ENCODE assay signal across 1 cellular context in the genomic region with DNA sequence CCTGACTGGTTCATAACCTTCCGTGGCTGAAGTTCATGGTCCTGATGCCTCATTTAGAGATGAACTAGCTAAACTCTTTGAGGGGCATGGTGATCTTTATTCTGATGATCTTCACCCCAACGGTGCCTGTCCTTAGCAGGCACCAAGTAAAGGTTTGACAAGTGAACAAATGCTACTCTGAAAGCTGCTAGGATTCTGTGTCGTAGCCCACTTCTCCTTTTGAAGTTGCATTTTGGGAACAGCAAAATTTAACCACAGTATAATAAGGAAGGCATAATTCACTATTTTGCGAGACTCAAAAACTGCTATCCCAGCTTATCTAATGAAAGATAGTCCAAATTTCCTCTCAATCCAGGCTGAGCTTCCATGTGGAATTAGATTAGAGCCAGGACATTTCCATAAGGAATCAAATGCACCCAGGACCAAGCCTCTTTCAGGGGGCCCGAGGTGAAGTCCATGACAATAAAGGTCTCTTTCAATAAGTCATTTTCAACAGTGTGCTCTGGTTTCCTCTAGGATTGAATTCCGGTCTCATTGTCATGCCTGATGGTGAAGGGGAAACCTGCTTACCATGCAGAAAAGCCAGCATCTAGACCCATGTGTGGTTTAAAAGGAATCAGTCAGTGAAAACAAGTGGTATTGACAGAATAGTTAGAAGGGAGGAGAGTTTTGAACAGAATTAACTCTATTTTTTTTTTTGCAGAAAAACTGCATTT.
TF ChIP-seq lines count a peak whose summit lies in the region.

No MANE protein-coding gene starts in this region.

TF ChIP-seq in WTC11, 78 proteins besides CTCF, POLR2A, EP300 and RAD21 (continued from another document):
- TF ChIP-seq ZNF281 (CRISPR knock-in tag; IDR thresholded peaks at IDR 0.05): no peak
- TF ChIP-seq E2F5 (CRISPR knock-in tag; IDR thresholded peaks at IDR 0.05): no peak
- TF ChIP-seq JAZF1 (CRISPR knock-in tag; IDR thresholded peaks at IDR 0.05): no peak
- TF ChIP-seq SP1 (CRISPR knock-in tag; conservative IDR thresholded peaks at IDR 0.05): no peak
- no peak for TF ChIP-seq GRHL2 (CRISPR knock-in tag; IDR thresholded peaks at IDR 0.05; ENCODE audit: insufficient replicate concordance, severe bottlenecking)
- no peak for TF ChIP-seq FOXP1 (CRISPR knock-in tag; IDR thresholded peaks at IDR 0.05; ENCODE audit: borderline replicate concordance)
- no peak for TF ChIP-seq TEAD4 (CRISPR knock-in tag; IDR thresholded peaks at IDR 0.05)
- TF ChIP-seq, protein P1, sequence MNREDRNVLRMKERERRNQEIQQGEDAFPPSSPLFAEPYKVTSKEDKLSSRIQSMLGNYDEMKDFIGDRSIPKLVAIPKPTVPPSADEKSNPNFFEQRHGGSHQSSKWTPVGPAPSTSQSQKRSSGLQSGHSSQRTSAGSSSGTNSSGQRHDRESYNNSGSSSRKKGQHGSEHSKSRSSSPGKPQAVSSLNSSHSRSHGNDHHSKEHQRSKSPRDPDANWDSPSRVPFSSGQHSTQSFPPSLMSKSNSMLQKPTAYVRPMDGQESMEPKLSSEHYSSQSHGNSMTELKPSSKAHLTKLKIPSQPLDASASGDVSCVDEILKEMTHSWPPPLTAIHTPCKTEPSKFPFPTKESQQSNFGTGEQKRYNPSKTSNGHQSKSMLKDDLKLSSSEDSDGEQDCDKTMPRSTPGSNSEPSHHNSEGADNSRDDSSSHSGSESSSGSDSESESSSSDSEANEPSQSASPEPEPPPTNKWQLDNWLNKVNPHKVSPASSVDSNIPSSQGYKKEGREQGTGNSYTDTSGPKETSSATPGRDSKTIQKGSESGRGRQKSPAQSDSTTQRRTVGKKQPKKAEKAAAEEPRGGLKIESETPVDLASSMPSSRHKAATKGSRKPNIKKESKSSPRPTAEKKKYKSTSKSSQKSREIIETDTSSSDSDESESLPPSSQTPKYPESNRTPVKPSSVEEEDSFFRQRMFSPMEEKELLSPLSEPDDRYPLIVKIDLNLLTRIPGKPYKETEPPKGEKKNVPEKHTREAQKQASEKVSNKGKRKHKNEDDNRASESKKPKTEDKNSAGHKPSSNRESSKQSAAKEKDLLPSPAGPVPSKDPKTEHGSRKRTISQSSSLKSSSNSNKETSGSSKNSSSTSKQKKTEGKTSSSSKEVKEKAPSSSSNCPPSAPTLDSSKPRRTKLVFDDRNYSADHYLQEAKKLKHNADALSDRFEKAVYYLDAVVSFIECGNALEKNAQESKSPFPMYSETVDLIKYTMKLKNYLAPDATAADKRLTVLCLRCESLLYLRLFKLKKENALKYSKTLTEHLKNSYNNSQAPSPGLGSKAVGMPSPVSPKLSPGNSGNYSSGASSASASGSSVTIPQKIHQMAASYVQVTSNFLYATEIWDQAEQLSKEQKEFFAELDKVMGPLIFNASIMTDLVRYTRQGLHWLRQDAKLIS (CRISPR knock-in tag; IDR thresholded peaks at IDR 0.05; ENCODE audit: borderline replicate concordance): no peak
- no peak for TF ChIP-seq ZNF425 (CRISPR knock-in tag; conservative IDR thresholded peaks at IDR 0.05)
- no peak for TF ChIP-seq RELA (CRISPR knock-in tag; IDR thresholded peaks at IDR 0.05; ENCODE audit: borderline replicate concordance)
- no peak for TF ChIP-seq CDX4 (CRISPR knock-in tag; IDR thresholded peaks at IDR 0.05; ENCODE audit: borderline replicate concordance)
- TF ChIP-seq, protein P2, sequence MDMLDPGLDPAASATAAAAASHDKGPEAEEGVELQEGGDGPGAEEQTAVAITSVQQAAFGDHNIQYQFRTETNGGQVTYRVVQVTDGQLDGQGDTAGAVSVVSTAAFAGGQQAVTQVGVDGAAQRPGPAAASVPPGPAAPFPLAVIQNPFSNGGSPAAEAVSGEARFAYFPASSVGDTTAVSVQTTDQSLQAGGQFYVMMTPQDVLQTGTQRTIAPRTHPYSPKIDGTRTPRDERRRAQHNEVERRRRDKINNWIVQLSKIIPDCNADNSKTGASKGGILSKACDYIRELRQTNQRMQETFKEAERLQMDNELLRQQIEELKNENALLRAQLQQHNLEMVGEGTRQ (CRISPR knock-in tag; IDR thresholded peaks at IDR 0.05): no peak
- no peak for TF ChIP-seq ERG (CRISPR knock-in tag; IDR thresholded peaks at IDR 0.05)
- no peak for TF ChIP-seq SMAD4 (CRISPR knock-in tag; IDR thresholded peaks at IDR 0.05)
- no peak for TF ChIP-seq NFYB (CRISPR knock-in tag; conservative IDR thresholded peaks at IDR 0.05; ENCODE audit: low read depth)
- TF ChIP-seq, protein P3, sequence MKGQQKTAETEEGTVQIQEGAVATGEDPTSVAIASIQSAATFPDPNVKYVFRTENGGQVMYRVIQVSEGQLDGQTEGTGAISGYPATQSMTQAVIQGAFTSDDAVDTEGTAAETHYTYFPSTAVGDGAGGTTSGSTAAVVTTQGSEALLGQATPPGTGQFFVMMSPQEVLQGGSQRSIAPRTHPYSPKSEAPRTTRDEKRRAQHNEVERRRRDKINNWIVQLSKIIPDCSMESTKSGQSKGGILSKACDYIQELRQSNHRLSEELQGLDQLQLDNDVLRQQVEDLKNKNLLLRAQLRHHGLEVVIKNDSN (CRISPR knock-in tag; IDR thresholded peaks at IDR 0.05): no peak
- no peak for TF ChIP-seq KAT7 (CRISPR knock-in tag; IDR thresholded peaks at IDR 0.05; ENCODE audit: borderline replicate concordance)
- TF ChIP-seq GTF2I (CRISPR knock-in tag; conservative IDR thresholded peaks at IDR 0.05): no peak
